ENCODE assay signal across 26 cellular contexts in the genomic region with DNA sequence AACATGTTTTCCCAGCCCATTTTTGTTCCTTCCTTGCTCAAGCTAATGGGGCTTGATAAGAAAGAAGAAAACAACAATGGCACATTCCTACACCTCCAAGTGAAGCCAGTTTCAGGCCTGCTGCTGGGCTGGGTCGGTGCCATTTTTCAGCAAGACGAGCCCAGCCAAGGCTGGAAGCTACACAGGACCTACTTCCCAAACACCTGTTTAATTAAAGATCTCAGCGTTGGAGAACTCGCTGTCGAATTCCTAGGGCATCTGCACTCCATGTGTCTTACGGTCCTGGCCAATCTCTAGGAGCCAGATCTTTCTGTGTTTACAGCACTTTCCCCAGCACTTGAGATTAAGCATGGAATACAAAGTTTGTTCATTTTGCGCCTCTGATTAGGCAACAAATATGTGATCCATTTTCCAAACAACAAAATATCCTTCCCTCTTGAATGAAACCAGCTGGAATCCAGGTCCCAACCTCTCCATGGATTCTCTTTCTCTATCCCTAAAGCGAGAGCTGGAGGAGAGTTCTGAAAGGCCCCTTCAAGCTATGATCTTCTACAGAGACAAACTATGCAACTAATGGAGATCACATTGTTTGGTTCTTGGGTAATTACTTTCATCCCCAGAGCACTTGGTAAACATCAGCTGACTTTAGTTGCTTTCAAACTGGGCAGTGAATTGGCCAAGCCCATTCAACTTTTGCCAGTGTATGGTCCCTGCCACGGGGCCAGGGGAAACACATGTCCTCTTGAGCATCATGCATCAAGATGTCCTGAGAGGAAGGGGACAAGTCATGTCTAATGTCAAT. TPM values are rescaled to one million over a fixed set of nuclear protein-coding genes. Genes with fewer than 3 reads are reported as not detected.
DNase-seq lines count a peak whose midpoint lies in the region; ATAC-seq and TF ChIP-seq lines count a peak whose summit lies in the region.
"Had no signal": no experiment of that assay in that cellular context is flagged by ENCODE, and none has a peak within 500 bp of the region (broad histone marks: within the 10 kb centered on the region; RNA-seq: fewer than 3 reads in every experiment).

No MANE protein-coding gene starts in this region.

- no peak overlapping the region for H3K4me3 Mint-ChIP-seq in activated CD4-positive, alpha-beta memory T cell treated with anti-CD3 and anti-CD28 coated beads, Interleukin-2, amount 10 ng/mL, durations not matched to agents 7 days and 5 days
- H3K4me3 Mint-ChIP-seq: activated naive CD8-positive, alpha-beta T cell treated with anti-CD3 and anti-CD28 coated beads, Interleukin-2, amount 50 U/mL, for 24 hours; activated T-helper 1 cell treated with anti-CD3 and anti-CD28 coated beads, Interleukin-12 subunit alpha, Interleukin-12 subunit beta, Interleukin-2, Interleukin-4 antibody, amounts not matched to agents 30 ng/mL and 10 ng/mL and 1 ng/mL, durations not matched to agents 14 hours and 24 hours and 36 hours; B cell; stimulated activated naive CD8-positive, alpha-beta T cell treated with anti-CD3 and anti-CD28 coated beads, Interleukin-15, Interleukin-2, amounts not matched to agents 100 ng/mL and 50 ng/mL, for 24 hours had no signal

- H3K27me3 Mint-ChIP-seq in activated CD4-positive, alpha-beta memory T cell treated with anti-CD3 and anti-CD28 coated beads, Interleukin-2, amount 10 ng/mL, durations not matched to agents 7 days and 5 days = peaks cover 3% of the 10 kb centered on the region
- H3K27me3 Mint-ChIP-seq: activated naive CD8-positive, alpha-beta T cell treated with anti-CD3 and anti-CD28 coated beads, Interleukin-2, amount 50 U/mL, for 24 hours; stimulated activated naive CD8-positive, alpha-beta T cell treated with anti-CD3 and anti-CD28 coated beads, Interleukin-15, Interleukin-2, amounts not matched to agents 100 ng/mL and 50 ng/mL, for 24 hours had no signal

- H3K27me3 ChIP-seq in lower lobe of right lung (ENCODE audit: low read depth) (no peaks in the 10 kb centered on the region), tibial artery (no peaks in the 10 kb centered on the region), WERI-Rb-1 (ENCODE audit: insufficient read depth, low read depth, severe bottlenecking) (no peaks in the 10 kb centered on the region)

- no peaks in the 10 kb centered on the region for H3K36me3 Mint-ChIP-seq in activated CD4-positive, alpha-beta memory T cell treated with anti-CD3 and anti-CD28 coated beads, Interleukin-2, amount 10 ng/mL, durations not matched to agents 7 days and 5 days (ENCODE audit: low read depth)

- intact Hi-C loops in lower lobe of right lung (cut with DNase I) (no loop called here), tibial artery (cut with DNase I; ENCODE audit: low total_unique reads) (no loop called here)

- H3K36me3 ChIP-seq in lower lobe of right lung (no peaks in the 10 kb centered on the region), tibial artery (no peaks in the 10 kb centered on the region), WERI-Rb-1 (no peaks in the 10 kb centered on the region)

- H3K4me1 Mint-ChIP-seq in activated CD4-positive, alpha-beta memory T cell treated with anti-CD3 and anti-CD28 coated beads, Interleukin-2, amount 10 ng/mL, durations not matched to agents 7 days and 5 days = no peaks in the 10 kb centered on the region
- H3K4me1 Mint-ChIP-seq: activated naive CD8-positive, alpha-beta T cell treated with anti-CD3 and anti-CD28 coated beads, Interleukin-2, amount 50 U/mL, for 24 hours; B cell had no signal

- no peak overlapping the region for H3K27ac Mint-ChIP-seq in activated CD4-positive, alpha-beta memory T cell treated with anti-CD3 and anti-CD28 coated beads, Interleukin-2, amount 10 ng/mL, durations not matched to agents 7 days and 5 days
- H3K27ac Mint-ChIP-seq: activated naive CD8-positive, alpha-beta T cell treated with anti-CD3 and anti-CD28 coated beads, Interleukin-2, amount 50 U/mL, for 24 hours; activated T-helper 1 cell treated with anti-CD3 and anti-CD28 coated beads, Interleukin-12 subunit alpha, Interleukin-12 subunit beta, Interleukin-2, Interleukin-4 antibody, amounts not matched to agents 30 ng/mL and 10 ng/mL and 1 ng/mL, durations not matched to agents 14 hours and 24 hours and 36 hours; B cell; stimulated activated naive CD8-positive, alpha-beta T cell treated with anti-CD3 and anti-CD28 coated beads, Interleukin-15, Interleukin-2, amounts not matched to agents 100 ng/mL and 50 ng/mL, for 24 hours had no signal

- POLR2A ChIA-PET in activated CD4-positive, alpha-beta memory T cell treated with anti-CD3 and anti-CD28 coated beads, Interleukin-2, amount 10 ng/mL, durations not matched to agents 7 days and 5 days (lab: Charles Lee) = interaction anchor here (1.3 kb wide), 1 partner anchor 34 kb away, joined by 3 read pairs; a partner anchor contains a TSS

- no peak overlapping the region for H3K4me3 ChIP-seq in HFF-Myc (replicated peaks; ENCODE audit: low read depth, low read length)
- H3K4me3 ChIP-seq in lower lobe of right lung = no peak overlapping the region
- H3K4me3 ChIP-seq in tibial artery = no peak overlapping the region
- no peak overlapping the region for H3K4me3 ChIP-seq in WERI-Rb-1 (ENCODE audit: low read depth, low read length)

- CTCF ChIA-PET in activated CD4-positive, alpha-beta memory T cell treated with anti-CD3 and anti-CD28 coated beads, Interleukin-2, amount 10 ng/mL, durations not matched to agents 7 days and 5 days (lab: Charles Lee) = interaction anchor here (2.2 kb wide), 1 partner anchor 9 kb away, joined by 6 read pairs; no protein-coding TSS in a partner anchor

- ATAC-seq in lower lobe of right lung = peak; percentile 25 to 54
- no peak for ATAC-seq in GM18861 (IDR thresholded peaks at IDR 0.05; ENCODE audit: unreplicated experiment)
- ATAC-seq: activated naive CD8-positive, alpha-beta T cell treated with anti-CD3 and anti-CD28 coated beads, Interleukin-2, amount 50 U/mL, for 24 hours; foreskin keratinocyte; left lobe of liver had no signal

- H3K4me1 ChIP-seq in lower lobe of right lung (peaks cover 31% of the 10 kb centered on the region), tibial artery (peaks cover 0 to 88% (median 72%) of the 10 kb centered on the region in 4 donors)
- H3K4me1 ChIP-seq: Caco-2, foreskin keratinocyte had no signal

- no peaks in the 10 kb centered on the region for H3K9me3 Mint-ChIP-seq in activated CD4-positive, alpha-beta memory T cell treated with anti-CD3 and anti-CD28 coated beads, Interleukin-2, amount 10 ng/mL, durations not matched to agents 7 days and 5 days
- H3K9me3 Mint-ChIP-seq: activated naive CD8-positive, alpha-beta T cell treated with anti-CD3 and anti-CD28 coated beads, Interleukin-2, amount 50 U/mL, for 24 hours; activated T-helper 1 cell treated with anti-CD3 and anti-CD28 coated beads, Interleukin-12 subunit alpha, Interleukin-12 subunit beta, Interleukin-2, Interleukin-4 antibody, amounts not matched to agents 30 ng/mL and 10 ng/mL and 1 ng/mL, durations not matched to agents 14 hours and 24 hours and 36 hours; stimulated activated naive CD8-positive, alpha-beta T cell treated with anti-CD3 and anti-CD28 coated beads, Interleukin-15, Interleukin-2, amounts not matched to agents 100 ng/mL and 50 ng/mL, for 24 hours had no signal

- H3K27ac ChIP-seq in lower lobe of right lung (peak overlapping the region; percentile 58), tibial artery (peak overlapping the region; percentile 69 to 89), WERI-Rb-1 (no peak overlapping the region)
- H3K27ac ChIP-seq: foreskin keratinocyte had no signal

- peak; percentile 66 for DNase-seq in HFF-Myc (ENCODE audit: extremely low read depth, low read depth)
- DNase-seq in fibroblast of gingiva (ENCODE audit: low read depth) = peak; percentile 66
- no peak for DNase-seq in lower lobe of right lung
- no peak for DNase-seq in tibial artery
- no peak for DNase-seq in activated CD4-positive, alpha-beta memory T cell treated with anti-CD3 and anti-CD28 coated beads, Interleukin-2, amount 10 ng/mL, durations not matched to agents 7 days and 5 days
- DNase-seq in hepatic stellate cell (ENCODE audit: low spot score) = no peak
- no peak for DNase-seq in WERI-Rb-1
- DNase-seq: activated naive CD8-positive, alpha-beta T cell treated with anti-CD3 and anti-CD28 coated beads, Interleukin-2, amount 50 U/mL, for 24 hours; Caco-2; caudate nucleus; effector CD8-positive, alpha-beta T cell; EL; foreskin keratinocyte; KBM-7; NCI-H2107; NCI-H526 treated with DMSO at 0.1 percent for 48 hours; occipital lobe; SHP77 treated with DMSO at 0.1 percent for 48 hours; stimulated activated CD4-positive, alpha-beta T cell treated with anti-CD3 and anti-CD28 coated beads, Interleukin-2, amount 100 ng/mL, for 24 hours; T-helper 1 cell had no signal

- no peaks in the 10 kb centered on the region for H3K9me3 ChIP-seq in lower lobe of right lung
- H3K9me3 ChIP-seq in tibial artery = no peaks in the 10 kb centered on the region
- no peaks in the 10 kb centered on the region for H3K9me3 ChIP-seq in WERI-Rb-1 (ENCODE audit: severe bottlenecking)
- H3K9me3 ChIP-seq: Caco-2 had no signal

- no peak for TF ChIP-seq CTCF in HFF-Myc (IDR thresholded peaks at IDR 0.05; ENCODE audit: low read depth, low read length, missing control alignments)
- TF ChIP-seq CTCF in lower lobe of right lung (IDR thresholded peaks at IDR 0.05) = no peak
- TF ChIP-seq CTCF in tibial artery (IDR thresholded peaks at IDR 0.05) = no peak
- TF ChIP-seq CTCF in WERI-Rb-1 (IDR thresholded peaks at IDR 0.05; ENCODE audit: low read depth, low read length) = no peak

RNA-seq across cellular contexts. Expression of a gene that starts 34.3 kb away (rescaled TPM):
- total RNA-seq in lower lobe of right lung = 53.1 TPM
- total RNA-seq in activated CD4-positive, alpha-beta memory T cell treated with anti-CD3 and anti-CD28 coated beads, Interleukin-2, amount 10 ng/mL, durations not matched to agents 7 days and 5 days = 100 to 1,000 TPM; 180 to 195 TPM
- total RNA-seq: myocyte had no signal

RNA-seq across cellular contexts. Expression of a gene that starts 45.8 kb away (rescaled TPM):
- total RNA-seq in lower lobe of right lung = 130 TPM
- total RNA-seq in activated CD4-positive, alpha-beta memory T cell treated with anti-CD3 and anti-CD28 coated beads, Interleukin-2, amount 10 ng/mL, durations not matched to agents 7 days and 5 days = 1 to 10 TPM; 2.0 to 2.5 TPM

Comparison
In these comparisons a context has a peak if more than half of its experiments do, and no peak if none do; other contexts are left out.
1. DNase-seq: peak in HFF-Myc (single experiment) and fibroblast of gingiva (single experiment); none in lower lobe of right lung (single experiment), tibial artery (0 of 2), activated CD4-positive, alpha-beta memory T cell treated with anti-CD3 and anti-CD28 coated beads, Interleukin-2, amount 10 ng/mL, durations not matched to agents 7 days and 5 days (single experiment), hepatic stellate cell (single experiment) and WERI-Rb-1 (single experiment).
2. RNA of a gene that starts 45.8 kb away (total RNA-seq): 130 TPM in lower lobe of right lung (single experiment); 2.0 to 2.5 TPM in activated CD4-positive, alpha-beta memory T cell treated with anti-CD3 and anti-CD28 coated beads, Interleukin-2, amount 10 ng/mL, durations not matched to agents 7 days and 5 days; every median in the first group is over 10 times any median in the second.